Comparison of ENCODE assay signal across 33 cellular contexts in the genomic region with DNA sequence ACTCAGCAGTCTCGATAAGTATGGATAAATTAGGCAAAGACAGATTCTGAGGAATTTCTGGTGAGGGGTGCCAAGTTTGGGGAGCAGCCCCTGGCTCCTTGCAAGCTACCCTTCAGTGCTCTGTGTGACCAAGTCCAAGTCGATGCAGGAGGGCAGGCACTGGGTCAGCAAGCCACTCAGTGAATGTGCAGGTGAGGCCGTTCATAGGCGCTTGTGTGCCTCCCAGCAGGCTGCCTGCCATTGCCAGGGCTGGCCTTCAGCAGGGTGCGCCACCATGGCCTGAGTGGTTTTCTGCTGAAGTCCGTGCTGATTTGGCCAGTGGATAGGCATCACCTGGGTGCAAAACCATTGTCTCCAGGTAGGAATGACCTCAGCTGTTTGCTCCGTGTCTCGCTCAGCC. TPM values are rescaled to one million over a fixed set of nuclear protein-coding genes. Genes with fewer than 3 reads are reported as not detected.
DNase-seq lines count a peak whose midpoint lies in the region; ATAC-seq lines count a peak whose summit lies in the region.
"Had no signal": no experiment of that assay in that cellular context is flagged by ENCODE, and none has a peak within 500 bp of the region (broad histone marks: within the 10 kb centered on the region; RNA-seq: fewer than 3 reads in every experiment).

No MANE protein-coding gene starts in this region.

- CTCF ChIA-PET in activated CD4-positive, alpha-beta T cell treated with anti-CD3 and anti-CD28 coated beads, Interleukin-2, amount 10 ng/mL, durations not matched to agents 7 days and 5 days (lab: Charles Lee), result interaction anchor here (0.6 kb wide), 1 partner anchor 232 kb away, joined by 3 read pairs; no protein-coding TSS in a partner anchor

- ATAC-seq in T-helper 17 cell, result no peak
- no peak for ATAC-seq in activated naive CD8-positive, alpha-beta T cell treated with anti-CD3 and anti-CD28 coated beads, Interleukin-2, amount 50 U/mL, for 24 hours
- ATAC-seq in GM18498 (IDR thresholded peaks at IDR 0.05; ENCODE audit: unreplicated experiment), result no peak
- ATAC-seq in HG03342 (IDR thresholded peaks at IDR 0.05; ENCODE audit: unreplicated experiment), result no peak
- ATAC-seq: A549, GM23338, left colon had no signal

- peaks cover 32% of the 10 kb centered on the region for H3K36me3 Mint-ChIP-seq in activated CD4-positive, alpha-beta T cell treated with anti-CD3 and anti-CD28 coated beads, Interleukin-2, amount 10 ng/mL, durations not matched to agents 7 days and 5 days (ENCODE audit: low read depth)
- H3K36me3 Mint-ChIP-seq in T-helper 17 cell (ENCODE audit: low read depth), result peaks cover 15% of the 10 kb centered on the region
- H3K36me3 Mint-ChIP-seq in activated naive CD8-positive, alpha-beta T cell treated with anti-CD3 and anti-CD28 coated beads, Interleukin-2, amount 50 U/mL, for 24 hours (ENCODE audit: low read depth), result peaks cover 10% of the 10 kb centered on the region

- no peaks in the 10 kb centered on the region for H3K27me3 Mint-ChIP-seq in activated CD4-positive, alpha-beta T cell treated with anti-CD3 and anti-CD28 coated beads, Interleukin-2, amount 10 ng/mL, durations not matched to agents 7 days and 5 days
- no peaks in the 10 kb centered on the region for H3K27me3 Mint-ChIP-seq in T-helper 17 cell
- H3K27me3 Mint-ChIP-seq in activated naive CD8-positive, alpha-beta T cell treated with anti-CD3 and anti-CD28 coated beads, Interleukin-2, amount 50 U/mL, for 24 hours, result no peaks in the 10 kb centered on the region
- H3K27me3 Mint-ChIP-seq: activated naive CD4-positive, alpha-beta T cell treated with anti-CD3 and anti-CD28 coated beads, Interleukin-2, amount 50 U/mL, for 24 hours; dendritic cell treated with granulocyte-macrophage colony-stimulating factor and Interleukin-4, amounts not matched to agents 40 ng/mL and 50 ng/mL, for 4 days had no signal

- no peaks in the 10 kb centered on the region for H3K9me3 ChIP-seq in T-helper 17 cell (ENCODE audit: control insufficient read depth, low read length, poor library complexity, severe bottlenecking)
- H3K9me3 ChIP-seq: A549, ascending aorta, esophagus muscularis mucosa, transverse colon had no signal

- H3K9me3 Mint-ChIP-seq in activated CD4-positive, alpha-beta T cell treated with anti-CD3 and anti-CD28 coated beads, Interleukin-2, amount 10 ng/mL, durations not matched to agents 7 days and 5 days, result no peaks in the 10 kb centered on the region
- no peaks in the 10 kb centered on the region for H3K9me3 Mint-ChIP-seq in activated naive CD8-positive, alpha-beta T cell treated with anti-CD3 and anti-CD28 coated beads, Interleukin-2, amount 50 U/mL, for 24 hours
- H3K9me3 Mint-ChIP-seq: activated naive CD4-positive, alpha-beta T cell treated with anti-CD3 and anti-CD28 coated beads, Interleukin-2, amount 50 U/mL, for 24 hours; CD8-positive, alpha-beta memory T cell; dendritic cell treated with granulocyte-macrophage colony-stimulating factor and Interleukin-4, amounts not matched to agents 40 ng/mL and 50 ng/mL, for 4 days; endodermal cell; GM23338; HFFc6 had no signal

- H3K4me1 Mint-ChIP-seq in activated CD4-positive, alpha-beta T cell treated with anti-CD3 and anti-CD28 coated beads, Interleukin-2, amount 10 ng/mL, durations not matched to agents 7 days and 5 days, result peaks cover 24% of the 10 kb centered on the region
- H3K4me1 Mint-ChIP-seq in T-helper 17 cell, result peaks cover 18% of the 10 kb centered on the region
- H3K4me1 Mint-ChIP-seq in activated naive CD8-positive, alpha-beta T cell treated with anti-CD3 and anti-CD28 coated beads, Interleukin-2, amount 50 U/mL, for 24 hours, result peaks cover 3% of the 10 kb centered on the region

- peak overlapping the region; percentile 65 for H3K27ac Mint-ChIP-seq in activated CD4-positive, alpha-beta T cell treated with anti-CD3 and anti-CD28 coated beads, Interleukin-2, amount 10 ng/mL, durations not matched to agents 7 days and 5 days
- peak overlapping the region; percentile 79 for H3K27ac Mint-ChIP-seq in T-helper 17 cell
- H3K27ac Mint-ChIP-seq in activated naive CD8-positive, alpha-beta T cell treated with anti-CD3 and anti-CD28 coated beads, Interleukin-2, amount 50 U/mL, for 24 hours, result peak overlapping the region; percentile 4
- H3K27ac Mint-ChIP-seq: dendritic cell treated with granulocyte-macrophage colony-stimulating factor and Interleukin-4, amounts not matched to agents 40 ng/mL and 50 ng/mL, for 4 days; endodermal cell; GM23338; HFFc6 had no signal

- POLR2A ChIA-PET in activated CD4-positive, alpha-beta T cell treated with anti-CD3 and anti-CD28 coated beads, Interleukin-2, amount 10 ng/mL, durations not matched to agents 7 days and 5 days (lab: Charles Lee), result no interaction called here

- no peak for DNase-seq in activated CD4-positive, alpha-beta T cell treated with anti-CD3 and anti-CD28 coated beads, Interleukin-2, amount 10 ng/mL, durations not matched to agents 7 days and 5 days
- no peak for DNase-seq in activated CD4-positive, alpha-beta T cell treated with anti-CD3 and anti-CD28 coated beads, Interleukin-2, amount 50 U/mL, for 4 hours
- DNase-seq in T-helper 17 cell, result no peak
- DNase-seq in activated naive CD8-positive, alpha-beta T cell treated with anti-CD3 and anti-CD28 coated beads, Interleukin-2, amount 50 U/mL, for 24 hours, result no peak
- DNase-seq in posterior vena cava (ENCODE audit: low spot score), result peak; percentile 55
- no peak for DNase-seq in CD1c-positive myeloid dendritic cell (ENCODE audit: extremely low spot score)
- DNase-seq: caudate nucleus; CD8-positive, alpha-beta memory T cell; endodermal cell; foreskin melanocyte; HFFc6; left colon; mammary epithelial cell; MM.1S; NCI-H1417; NCI-H2081 treated with DMSO at 0.1 percent for 48 hours; NCI-H82; nucleus accumbens; RPMI8226; transverse colon; WERI-Rb-1 had no signal

- intact Hi-C loops in posterior vena cava (cut with DNase I), result no loop called here

- no peak overlapping the region for H3K4me3 Mint-ChIP-seq in activated CD4-positive, alpha-beta T cell treated with anti-CD3 and anti-CD28 coated beads, Interleukin-2, amount 10 ng/mL, durations not matched to agents 7 days and 5 days
- H3K4me3 Mint-ChIP-seq in T-helper 17 cell, result no peak overlapping the region
- no peak overlapping the region for H3K4me3 Mint-ChIP-seq in activated naive CD8-positive, alpha-beta T cell treated with anti-CD3 and anti-CD28 coated beads, Interleukin-2, amount 50 U/mL, for 24 hours
- H3K4me3 Mint-ChIP-seq: activated naive CD4-positive, alpha-beta T cell treated with anti-CD3 and anti-CD28 coated beads, Interleukin-2, amount 50 U/mL, for 24 hours; dendritic cell treated with granulocyte-macrophage colony-stimulating factor and Interleukin-4, amounts not matched to agents 40 ng/mL and 50 ng/mL, for 4 days; endodermal cell; GM23338; HFFc6 had no signal

RNA-seq across cellular contexts. Expression of a gene that starts 3.3 kb away (rescaled TPM):
- 1 to 10 TPM; 1.2 to 2.0 TPM for total RNA-seq in activated CD4-positive, alpha-beta T cell treated with anti-CD3 and anti-CD28 coated beads, Interleukin-2, amount 10 ng/mL, durations not matched to agents 7 days and 5 days
- total RNA-seq in T-helper 17 cell (under 1 TPM; 0.92 to 0.94 TPM), posterior vena cava (under 1 TPM in 1 of 2 donors, not detected in 1; 0.43 TPM)
- total RNA-seq: ascending aorta, esophagus muscularis mucosa, GM23338, pulmonary artery endothelial cell, skeletal muscle tissue, transverse colon had no signal

RNA-seq across cellular contexts. Expression of a gene that starts 5.8 kb away (rescaled TPM):
- total RNA-seq in activated CD4-positive, alpha-beta T cell treated with anti-CD3 and anti-CD28 coated beads, Interleukin-2, amount 10 ng/mL, durations not matched to agents 7 days and 5 days, result 10 to 100 TPM; 30.6 to 37.2 TPM
- total RNA-seq in T-helper 17 cell, result 10 to 100 TPM; 16.8 to 17.2 TPM
- 10 to 100 TPM; 22.4 to 26.2 TPM for total RNA-seq in posterior vena cava

RNA-seq across cellular contexts. Expression of a gene that starts 31.3 kb away (rescaled TPM):
- total RNA-seq in activated CD4-positive, alpha-beta T cell treated with anti-CD3 and anti-CD28 coated beads, Interleukin-2, amount 10 ng/mL, durations not matched to agents 7 days and 5 days, result not detected
- total RNA-seq in T-helper 17 cell (under 1 TPM in 1 of 2 donors, not detected in 1; 0.62 TPM), posterior vena cava (not detected)
- total RNA-seq: ascending aorta; endodermal cell; esophagus muscularis mucosa; GM23338; hepatocyte; HFFc6; left colon; mammary epithelial cell; pulmonary artery endothelial cell; skeletal muscle tissue; T-helper 2 cell treated with Interferon-gamma antibody and Interleukin-4, amounts not matched to agents 100 ng/mL and 5 ng/mL, for 36 hours; transverse colon had no signal

RNA-seq across cellular contexts. Expression of a gene that starts 44.4 kb away (rescaled TPM):
- not detected for total RNA-seq in activated CD4-positive, alpha-beta T cell treated with anti-CD3 and anti-CD28 coated beads, Interleukin-2, amount 10 ng/mL, durations not matched to agents 7 days and 5 days
- total RNA-seq in T-helper 17 cell (not detected), posterior vena cava (not detected)
- total RNA-seq: ascending aorta; CD8-positive, alpha-beta memory T cell; endodermal cell; esophagus muscularis mucosa; GM23338; HFFc6; left colon; mammary epithelial cell; pulmonary artery endothelial cell; skeletal muscle tissue; T-helper 2 cell treated with Interferon-gamma antibody and Interleukin-4, amounts not matched to agents 100 ng/mL and 5 ng/mL, for 36 hours; transverse colon had no signal

Comparison
In these comparisons a context has a peak if more than half of its experiments do, and no peak if none do; other contexts are left out.
1. H3K27ac Mint-ChIP-seq: peak in every context shown above with its lines; median percentile 79 in T-helper 17 cell; 65 in activated CD4-positive, alpha-beta T cell treated with anti-CD3 and anti-CD28 coated beads, Interleukin-2, amount 10 ng/mL, durations not matched to agents 7 days and 5 days; 4 in activated naive CD8-positive, alpha-beta T cell treated with anti-CD3 and anti-CD28 coated beads, Interleukin-2, amount 50 U/mL, for 24 hours.